ENCODE assay signal across 18 cellular contexts in genomic region chr10:124379609-124380193, GRCh38.
"Had no signal": no experiment of that assay in that cellular context is flagged by ENCODE, and none has a peak within 500 bp of the region (broad histone marks: within the 10 kb centered on the region; RNA-seq: fewer than 3 reads in every experiment).

No MANE protein-coding gene starts in this region.

- H3K4me3 ChIP-seq: adrenal gland, ascending aorta, left ventricle myocardium inferior, pancreas had no signal

- DNase-seq: activated CD4-positive, alpha-beta T cell treated with anti-CD3 and anti-CD28 coated beads, Interleukin-2, amount 10 ng/mL, durations not matched to agents 7 days and 5 days; activated CD8-positive, alpha-beta T cell treated with anti-CD3 and anti-CD28 coated beads, Interleukin-2, amount 10 ng/mL, durations not matched to agents 7 days and 5 days; adrenal gland; brain microvascular endothelial cell; effector CD8-positive, alpha-beta T cell; immature natural killer cell; left ventricle myocardium inferior; pancreas; right cardiac atrium; small intestine; T-helper 2 cell had no signal

- H3K27ac ChIP-seq: adrenal gland, brain microvascular endothelial cell, foreskin keratinocyte, left ventricle myocardium inferior, neutrophil, pancreas, VCaP had no signal

- H3K4me1 ChIP-seq: adrenal gland, left ventricle myocardium inferior, pancreas had no signal

- FAIRE-seq: pancreas, small intestine had no signal

- H3K36me3 ChIP-seq: adrenal gland, ascending aorta, brain microvascular endothelial cell, left ventricle myocardium inferior, neutrophil, pancreas had no signal

- ATAC-seq: activated CD4-positive, CD25-positive, alpha-beta regulatory T cell treated with anti-CD3 and anti-CD28 coated beads, Interleukin-2, amount 50 U/mL, for 24 hours; activated CD8-positive, alpha-beta T cell treated with anti-CD3 and anti-CD28 coated beads, Interleukin-2, amount 10 ng/mL, durations not matched to agents 7 days and 5 days; natural killer cell treated with Interleukin-12 subunit alpha and Interleukin-12 subunit beta and Interleukin-15 and Interleukin-18, amount 100 ng/mL, for 72 hours; stimulated activated memory B cell treated with anti-CD40 and anti-IgM and Interleukin-4, amounts not matched to agents 10 μg/mL and 1 μg/mL and 100 μg/mL, for 72 hours had no signal

- H3K27me3 ChIP-seq: ascending aorta, brain microvascular endothelial cell, pancreas had no signal

- H3K9me3 ChIP-seq: adrenal gland, ascending aorta, left ventricle myocardium inferior, neutrophil, pancreas had no signal
